Comparison of ENCODE assay signal across 1 cellular context in the genomic region with DNA sequence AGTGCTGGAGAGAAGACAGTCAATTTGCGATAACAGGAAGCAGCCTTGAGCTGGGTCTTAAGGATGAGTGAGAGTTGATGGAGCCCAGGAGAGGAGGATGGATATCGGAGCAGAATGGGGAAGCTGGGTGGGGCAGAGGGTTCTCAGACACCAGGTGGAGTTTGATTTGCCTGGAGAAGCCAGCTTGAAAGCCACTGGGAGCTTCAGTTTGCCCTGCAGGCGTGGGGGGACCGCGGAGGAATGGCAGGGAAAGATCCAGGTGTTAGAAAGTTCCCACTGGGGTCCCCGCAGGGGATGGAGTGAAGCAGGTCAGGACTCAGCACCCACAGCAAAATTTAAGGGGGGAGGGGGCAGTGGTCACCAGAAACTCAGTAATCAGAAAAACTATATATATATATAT.
TF ChIP-seq lines count a peak whose summit lies in the region.

No MANE protein-coding gene starts in this region.

TF ChIP-seq in H1, 55 proteins besides CTCF, POLR2A, EP300 and RAD21:
- TF ChIP-seq, protein P1, sequence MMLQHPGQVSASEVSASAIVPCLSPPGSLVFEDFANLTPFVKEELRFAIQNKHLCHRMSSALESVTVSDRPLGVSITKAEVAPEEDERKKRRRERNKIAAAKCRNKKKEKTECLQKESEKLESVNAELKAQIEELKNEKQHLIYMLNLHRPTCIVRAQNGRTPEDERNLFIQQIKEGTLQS (IDR thresholded peaks at IDR 0.05; ENCODE audit: insufficient read depth, low read depth, low read length): no peak
- TF ChIP-seq KDM5A (IDR thresholded peaks at IDR 0.05; ENCODE audit: low read length) (no peak), KDM4A (IDR thresholded peaks at IDR 0.05; ENCODE audit: low read depth, low read length, severe bottlenecking) (no peak), KDM1A (IDR thresholded peaks at IDR 0.05; ENCODE audit: borderline replicate concordance, low read length) (no peak), SP4 (IDR thresholded peaks at IDR 0.05; ENCODE audit: low read length) (no peak), RFX5 (IDR thresholded peaks at IDR 0.05; ENCODE audit: borderline replicate concordance, low read depth, low read length) (no peak), TBP (IDR thresholded peaks at IDR 0.05; ENCODE audit: low read depth, low read length) (no peak)
- TF ChIP-seq, protein P2, sequence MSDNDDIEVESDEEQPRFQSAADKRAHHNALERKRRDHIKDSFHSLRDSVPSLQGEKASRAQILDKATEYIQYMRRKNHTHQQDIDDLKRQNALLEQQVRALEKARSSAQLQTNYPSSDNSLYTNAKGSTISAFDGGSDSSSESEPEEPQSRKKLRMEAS (IDR thresholded peaks at IDR 0.05): no peak
